ENCODE assay signal across 20 cellular contexts in the genomic region with DNA sequence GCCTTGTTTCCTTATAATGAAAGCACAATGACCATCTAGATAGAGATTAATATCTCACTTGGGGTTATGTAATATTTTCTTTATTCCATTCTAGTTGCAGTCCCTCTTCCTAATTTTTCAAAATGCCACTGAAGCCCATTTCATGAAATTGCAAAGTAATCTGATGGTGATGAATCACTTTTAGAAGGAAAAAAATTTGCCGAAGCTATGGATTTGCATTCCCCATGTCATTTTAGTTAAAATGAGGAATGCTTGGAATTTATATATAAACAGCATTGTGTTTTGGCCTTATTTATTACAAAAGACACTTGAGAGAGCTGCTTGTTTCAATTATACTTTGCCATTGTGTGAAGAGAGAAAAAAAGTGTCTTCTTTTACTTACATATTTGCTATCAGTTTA.
DNase-seq lines count a peak whose midpoint lies in the region; ATAC-seq, FAIRE-seq and TF ChIP-seq lines count a peak whose summit lies in the region.
"Had no signal": no experiment of that assay in that cellular context is flagged by ENCODE, and none has a peak within 500 bp of the region (broad histone marks: within the 10 kb centered on the region; RNA-seq: fewer than 3 reads in every experiment).

No MANE protein-coding gene starts in this region.

- H3K4me3 Mint-ChIP-seq in osteocyte (ENCODE audit: unreplicated experiment) (no peak overlapping the region), mesothelial cell of epicardium (no peak overlapping the region)
- H3K4me3 Mint-ChIP-seq: CD4-positive, alpha-beta memory T cell; GM23338 had no signal

- no peaks in the 10 kb centered on the region for H3K9me3 ChIP-seq in SJSA1 (replicated peaks)
- no peaks in the 10 kb centered on the region for H3K9me3 ChIP-seq in kidney (ENCODE audit: control insufficient read depth in 1 of 2, low read length in 2 of 2)

- no peaks in the 10 kb centered on the region for H3K36me3 Mint-ChIP-seq in osteocyte (ENCODE audit: unreplicated experiment)
- H3K36me3 Mint-ChIP-seq in mesothelial cell of epicardium, result no peaks in the 10 kb centered on the region
- H3K36me3 Mint-ChIP-seq: CD4-positive, alpha-beta memory T cell had no signal

- TF ChIP-seq CTCF in osteocyte (IDR thresholded peaks at IDR 0.05) (no peak), mesothelial cell of epicardium (IDR thresholded peaks at IDR 0.05; ENCODE audit: unreplicated experiment) (no peak), kidney (IDR thresholded peaks at IDR 0.05; ENCODE audit: borderline replicate concordance, extremely low read depth, insufficient read depth) (no peak)

- no peak for ATAC-seq in GM18873 (IDR thresholded peaks at IDR 0.05; ENCODE audit: low FRiP score, unreplicated experiment)
- ATAC-seq: GM23338 had no signal

- no peak overlapping the region for H3K9ac ChIP-seq in kidney (ENCODE audit: low read length in 2 of 2)
- H3K9ac ChIP-seq: KMS-11 had no signal

- DNase-seq in EH (ENCODE audit: low read depth) (peak; percentile 40), SJSA1 (ENCODE audit: low read depth in 1 of 2, low spot score in 2 of 2) (peak in 1 of 2 experiments; percentile 34), osteocyte (ENCODE audit: extremely low spot score, unreplicated experiment) (no peak), COLO668 (lab: John Stamatoyannopoulos, UW; ENCODE audit: unreplicated experiment) (no peak), mesothelial cell of epicardium (ENCODE audit: low spot score in 2 of 2, unreplicated experiment in 2 of 2) (no peak), kidney (no peak)
- DNase-seq: ACHN; AML-193; Calu3; CD4-positive, alpha-beta memory T cell; DMS79 treated with DMSO at 0.1 percent for 48 hours; EL had no signal

- FAIRE-seq in colon (lab: Jason Lieb, UNC) (peak; percentile 31), kidney (lab: Jason Lieb, UNC) (no peak)
- FAIRE-seq: G401.6, GM12891, H54 had no signal

- H3K27me3 ChIP-seq in SJSA1 (replicated peaks), result no peaks in the 10 kb centered on the region

- no peaks in the 10 kb centered on the region for H3K27me3 Mint-ChIP-seq in osteocyte (ENCODE audit: unreplicated experiment)
- no peaks in the 10 kb centered on the region for H3K27me3 Mint-ChIP-seq in mesothelial cell of epicardium (ENCODE audit: low read depth)
- H3K27me3 Mint-ChIP-seq: CD4-positive, alpha-beta memory T cell had no signal

- H3K4me1 ChIP-seq in SJSA1 (replicated peaks) (peaks cover 30% of the 10 kb centered on the region), kidney (ENCODE audit: control insufficient read depth in 1 of 2, insufficient read depth in 1 of 2, low read depth in 1 of 2, low read length in 2 of 2) (no peaks in the 10 kb centered on the region)

- H3K4me3 ChIP-seq in SJSA1, result no peak overlapping the region
- H3K4me3 ChIP-seq in kidney (ENCODE audit: low read length in 2 of 2), result no peak overlapping the region
- H3K4me3 ChIP-seq: GM23338 had no signal

- peak overlapping the region; percentile 56 for H3K27ac ChIP-seq in SJSA1
- H3K27ac ChIP-seq in kidney (ENCODE audit: low read depth in 2 of 2, low read length in 2 of 2), result no peak overlapping the region
- H3K27ac ChIP-seq: C4-2B, KMS-11 had no signal

- H3K9me3 Mint-ChIP-seq in osteocyte (ENCODE audit: unreplicated experiment), result peaks cover 3% of the 10 kb centered on the region
- peaks cover 34% of the 10 kb centered on the region for H3K9me3 Mint-ChIP-seq in mesothelial cell of epicardium
- H3K9me3 Mint-ChIP-seq: GM23338 had no signal

- H3K36me3 ChIP-seq in SJSA1 (no peaks in the 10 kb centered on the region), kidney (ENCODE audit: control insufficient read depth in 1 of 2, insufficient read depth in 2 of 2, low read length in 2 of 2) (no peaks in the 10 kb centered on the region)

- intact Hi-C loops in kidney (cut with DNase I), result no loop called here

- H3K27ac Mint-ChIP-seq in osteocyte (ENCODE audit: unreplicated experiment) (peak overlapping the region; percentile 58), mesothelial cell of epicardium (no peak overlapping the region)
- H3K27ac Mint-ChIP-seq: CD4-positive, alpha-beta memory T cell; GM23338 had no signal

- H3K4me1 Mint-ChIP-seq in osteocyte (ENCODE audit: unreplicated experiment) (peaks cover 47% of the 10 kb centered on the region), mesothelial cell of epicardium (peaks cover 5% of the 10 kb centered on the region)
- H3K4me1 Mint-ChIP-seq: CD4-positive, alpha-beta memory T cell had no signal
